9 cellular contexts compared by ENCODE assay signal in the genomic region with DNA sequence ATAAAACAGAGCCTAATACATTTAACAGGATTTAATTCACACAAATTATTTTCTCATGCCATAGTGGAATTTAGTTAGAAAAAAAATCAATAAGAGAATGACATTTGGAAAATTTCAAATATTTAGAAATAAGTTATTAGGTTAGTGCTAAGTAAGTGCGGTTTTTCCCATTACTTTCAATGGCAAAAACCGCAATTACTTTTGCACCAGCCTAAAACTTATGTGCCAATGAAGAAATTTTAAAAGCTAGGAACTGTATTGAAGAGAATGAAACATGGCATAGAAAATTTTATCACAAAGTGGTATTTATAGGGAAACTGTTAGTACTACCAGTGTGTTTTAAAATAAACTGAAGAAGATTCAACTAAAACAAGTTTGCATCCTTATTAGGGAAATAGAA.
"Had no signal": no experiment of that assay in that cellular context is flagged by ENCODE, and none has a peak within 500 bp of the region (broad histone marks: within the 10 kb centered on the region; RNA-seq: fewer than 3 reads in every experiment).

No MANE protein-coding gene starts in this region.

- FAIRE-seq: H1, H54, HTR-8/SVneo had no signal

- ATAC-seq: GM23338 had no signal

- DNase-seq: H9, HCEC 1CT, HFFc6, KG1 had no signal

- H3K27ac ChIP-seq: HL-60 had no signal

- H3K4me3 ChIP-seq: GM23338 had no signal

- H2AFZ ChIP-seq: GM23338 had no signal

- H3K4me2 ChIP-seq: GM23338 had no signal
